10 cellular contexts compared by ENCODE assay signal in genomic region chr11:8685306-8685705, GRCh38. TPM values are rescaled to one million over a fixed set of nuclear protein-coding genes. Genes with fewer than 3 reads are reported as not detected.
DNase-seq lines count a peak whose midpoint lies in the region; ATAC-seq and TF ChIP-seq lines count a peak whose summit lies in the region.
"Had no signal": no experiment of that assay in that cellular context is flagged by ENCODE, and none has a peak within 500 bp of the region (broad histone marks: within the 10 kb centered on the region; RNA-seq: fewer than 3 reads in every experiment).

No MANE protein-coding gene starts in this region.

- CTCF ChIA-PET in MCF 10A (lab: Yijun Ruan, JAX), result interaction anchor here (0.6 to 1.8 kb wide), 3 partner anchors 272 to 596 kb away, joined by 3 to 5 read pairs (median 4); no protein-coding TSS in a partner anchor

- no peaks in the 10 kb centered on the region for H3K36me3 ChIP-seq in breast epithelium
- H3K36me3 ChIP-seq in RWPE2 (ENCODE audit: low read depth), result peaks cover 50% of the 10 kb centered on the region

- H3K4me3 ChIP-seq in breast epithelium (no peak overlapping the region), RWPE2 (ENCODE audit: severe bottlenecking) (no peak overlapping the region)

- peak overlapping the region; percentile 81 for H3K4me3 Mint-ChIP-seq in MCF 10A (ENCODE audit: unreplicated experiment)
- peak overlapping the region; percentile 86 to 90 for H3K4me3 Mint-ChIP-seq in stimulated activated naive CD8-positive, alpha-beta T cell treated with anti-CD3 and anti-CD28 coated beads, Interleukin-15, amount 100 ng/mL, for 72 hours

- H3K27me3 ChIP-seq in breast epithelium, result no peaks in the 10 kb centered on the region
- no peaks in the 10 kb centered on the region for H3K27me3 ChIP-seq in RWPE2 (ENCODE audit: insufficient read depth, poor library complexity, severe bottlenecking)

- H3K4me1 ChIP-seq in breast epithelium, result peaks cover 14 to 23% of the 10 kb centered on the region in 2 donors
- peaks cover 35% of the 10 kb centered on the region for H3K4me1 ChIP-seq in RWPE2 (ENCODE audit: insufficient read depth, poor library complexity, severe bottlenecking)

- POLR2A ChIA-PET in MCF 10A (lab: Yijun Ruan, JAX), result interaction anchor here (0.6 to 4.8 kb wide), 5 partner anchors 14 to 704 kb away, joined by 3 to 66 read pairs (median 3); a partner anchor contains a TSS

- peaks cover 81% of the 10 kb centered on the region for H3K36me3 Mint-ChIP-seq in MCF 10A (ENCODE audit: insufficient read depth, unreplicated experiment)

- no peak for DNase-seq in MCF 10A (ENCODE audit: unreplicated experiment)
- no peak for DNase-seq in breast epithelium (ENCODE audit: low spot score in 2 of 2)
- no peak for DNase-seq in RWPE2 (ENCODE audit: low spot score)
- DNase-seq in epithelial cell of prostate (ENCODE audit: low read depth, low spot score), result no peak
- no peak for DNase-seq in stimulated activated naive CD8-positive, alpha-beta T cell treated with anti-CD3 and anti-CD28 coated beads, Interleukin-15, amount 100 ng/mL, for 72 hours
- no peak for DNase-seq in MV-4-11 (lab: John Stamatoyannopoulos, UW)
- DNase-seq: activated effector memory CD4-positive, alpha-beta T cell treated with Interleukin-2 at 50 U/mL for 16 hours; right cardiac atrium had no signal

- peak overlapping the region; percentile 98 for H3K27ac Mint-ChIP-seq in MCF 10A (ENCODE audit: low read depth, unreplicated experiment)
- peak overlapping the region in 1 of 2 donors; percentile 14 for H3K27ac Mint-ChIP-seq in stimulated activated naive CD8-positive, alpha-beta T cell treated with anti-CD3 and anti-CD28 coated beads, Interleukin-15, amount 100 ng/mL, for 72 hours

- peaks cover 7% of the 10 kb centered on the region for H3K9me3 Mint-ChIP-seq in MCF 10A (ENCODE audit: unreplicated experiment)
- H3K9me3 Mint-ChIP-seq in stimulated activated naive CD8-positive, alpha-beta T cell treated with anti-CD3 and anti-CD28 coated beads, Interleukin-15, amount 100 ng/mL, for 72 hours, result peaks cover 0 to 5% of the 10 kb centered on the region in 2 donors

- peaks cover 41% of the 10 kb centered on the region for H3K4me1 Mint-ChIP-seq in MCF 10A (ENCODE audit: insufficient read depth, unreplicated experiment)
- H3K4me1 Mint-ChIP-seq in stimulated activated naive CD8-positive, alpha-beta T cell treated with anti-CD3 and anti-CD28 coated beads, Interleukin-15, amount 100 ng/mL, for 72 hours, result peaks cover 73% of the 10 kb centered on the region

- ATAC-seq in RWPE2 (ENCODE audit: low read depth), result no peak
- no peak for ATAC-seq in stimulated activated naive CD8-positive, alpha-beta T cell treated with anti-CD3 and anti-CD28 coated beads, Interleukin-15, amount 100 ng/mL, for 72 hours
- ATAC-seq in GM21786 (IDR thresholded peaks at IDR 0.05; ENCODE audit: unreplicated experiment), result no peak
- ATAC-seq in GM19463 (IDR thresholded peaks at IDR 0.05; ENCODE audit: unreplicated experiment), result no peak
- ATAC-seq: right cardiac atrium had no signal

- no peaks in the 10 kb centered on the region for H3K27me3 Mint-ChIP-seq in MCF 10A (ENCODE audit: insufficient read depth, unreplicated experiment)
- H3K27me3 Mint-ChIP-seq in stimulated activated naive CD8-positive, alpha-beta T cell treated with anti-CD3 and anti-CD28 coated beads, Interleukin-15, amount 100 ng/mL, for 72 hours, result no peaks in the 10 kb centered on the region

- no peak for TF ChIP-seq CTCF in MCF 10A (IDR thresholded peaks at IDR 0.05; ENCODE audit: unreplicated experiment)
- TF ChIP-seq CTCF in breast epithelium (IDR thresholded peaks at IDR 0.05), result no peak
- no peak for TF ChIP-seq CTCF in RWPE2 (IDR thresholded peaks at IDR 0.05; ENCODE audit: poor library complexity, severe bottlenecking)

- TF ChIP-seq POLR2A in breast epithelium (IDR thresholded peaks at IDR 0.05), result no peak

- H3K9me3 ChIP-seq in breast epithelium (no peaks in the 10 kb centered on the region), RWPE2 (ENCODE audit: severe bottlenecking) (no peaks in the 10 kb centered on the region)

- BruUV-seq in MCF 10A (replicated peaks; lab: Mats Ljungman, UMichigan), result no TSS peak

- H3K27ac ChIP-seq in breast epithelium (no peak overlapping the region), RWPE2 (ENCODE audit: poor library complexity, severe bottlenecking) (peak overlapping the region; percentile 85), epithelial cell of prostate (peak overlapping the region; percentile 96)

- intact Hi-C loops in MCF 10A (cut with micrococcal nuclease) (loop anchor here (5.0 to 10.0 kb wide), 2 partner anchors 353 to 449 kb away; no protein-coding TSS in a partner anchor), breast epithelium (cut with DNase I; ENCODE audit: low total_unique reads) (loop anchor here (5.0 kb wide), 1 partner anchor 1617 kb away; no protein-coding TSS in a partner anchor)

RNA-seq across cellular contexts. Expression of gene RPL27A, which starts 2.7 kb away (rescaled TPM):
- total RNA-seq in MCF 10A (2022), result 1,377 TPM in 2 replicates
- total RNA-seq in breast epithelium, result 1,000 to 10,000 TPM in 2 of 3 donors, 100 to 1,000 TPM in 1; 907 to 1,119 (median 1,000) TPM

RNA-seq across cellular contexts. Expression of gene TRIM66, which starts 2.8 kb away (rescaled TPM):
- total RNA-seq in MCF 10A (2022) (27.3 and 27.4 TPM in 2 replicates), breast epithelium (10 to 100 TPM in 2 of 3 donors, 1 to 10 TPM in 1; 6.6 to 12.7 (median 11.5) TPM)

Comparison
In these comparisons a context has a peak if more than half of its experiments do, and no peak if none do; other contexts are left out.
1. H3K27ac ChIP-seq: peak in RWPE2 (single experiment) and epithelial cell of prostate (single experiment); none in breast epithelium (0 of 2).